In genomic region chr7:48139461-48139860, GRCh38 we compare ENCODE assay signal across 1 cellular context.
TF ChIP-seq lines count a peak whose summit lies in the region.

No MANE protein-coding gene starts in this region.

TF ChIP-seq in H1, 55 proteins besides CTCF, POLR2A, EP300 and RAD21 (continued from another document):
- TF ChIP-seq CBX8 (IDR thresholded peaks at IDR 0.05; ENCODE audit: borderline replicate concordance, low read depth, low read length) (no peak), JUND (IDR thresholded peaks at IDR 0.05; ENCODE audit: low read length) (no peak), YY1 (IDR thresholded peaks at IDR 0.05; ENCODE audit: low read depth, low read length) (no peak), PHF8 (conservative IDR thresholded peaks at IDR 0.05; ENCODE audit: low read depth, low read length) (no peak), BCL11A (IDR thresholded peaks at IDR 0.05; ENCODE audit: low read depth in 2 of 2, low read length in 2 of 2) (no peak), NANOG (IDR thresholded peaks at IDR 0.05; ENCODE audit: insufficient read depth, low read depth, low read length, poor library complexity, severe bottlenecking) (no peak)
